9 cellular contexts compared by ENCODE assay signal in genomic region chrX:153494541-153495361, GRCh38. TPM values are rescaled to one million over a fixed set of nuclear protein-coding genes. Genes with fewer than 3 reads are reported as not detected.
DNase-seq lines count a peak whose midpoint lies in the region; ATAC-seq and TF ChIP-seq lines count a peak whose summit lies in the region.
"Had no signal": no experiment of that assay in that cellular context is flagged by ENCODE, and none has a peak within 500 bp of the region (broad histone marks: within the 10 kb centered on the region; RNA-seq: fewer than 3 reads in every experiment).

Gene BGN (plus strand): TSS chrX:153494980. CDS start chrX:153504632, 9,652 bp downstream.

- no peaks in the 10 kb centered on the region for H3K36me3 Mint-ChIP-seq in nephron progenitor cell (ENCODE audit: low read depth)

- H3K4me3 ChIP-seq in PC-3 (ENCODE audit: low read length), result no peak within 1 kb of the TSS

- ATAC-seq in PC-3 (peak; percentile 37), GM18868 (IDR thresholded peaks at IDR 0.05; ENCODE audit: unreplicated experiment) (no peak)

- intact Hi-C loops in PC-3 (cut with micrococcal nuclease), result no loop called here

- no peaks in the 10 kb centered on the region for H3K9me3 ChIP-seq in PC-3 (ENCODE audit: low read length)

- TF ChIP-seq CTCF in PC-3 (conservative IDR thresholded peaks at IDR 0.05; ENCODE audit: low read depth, low read length), result 0 out of 2 replicates have a peak, but pooled peaks have one; percentile 9
- TF ChIP-seq CTCF in nephron progenitor cell (IDR thresholded peaks at IDR 0.05), result peak; percentile 22

- no peak within 1 kb of the TSS for H3K4me2 ChIP-seq in PC-3 (ENCODE audit: low read length)

- no peak within 1 kb of the TSS for H3K27ac ChIP-seq in PC-3 (ENCODE audit: low read length)

- H3K4me1 ChIP-seq in PC-3 (ENCODE audit: insufficient read depth, low read length), result no peaks in the 10 kb centered on the region

- no TSS peak for BruUV-seq in PC-3 (replicated peaks; lab: Mats Ljungman, UMichigan)

- no peak within 1 kb of the TSS for H2AFZ ChIP-seq in PC-3 (ENCODE audit: low read length)

- no peak within 1 kb of the TSS for H3K9ac ChIP-seq in PC-3 (ENCODE audit: low read length)

- no peaks in the 10 kb centered on the region for H4K20me1 ChIP-seq in PC-3 (ENCODE audit: low read length)

- peak within 1 kb of the TSS; percentile 66 for H3K4me3 Mint-ChIP-seq in nephron progenitor cell
- H3K4me3 Mint-ChIP-seq: central memory CD8-positive, alpha-beta T cell had no signal

- no peaks in the 10 kb centered on the region for H3K36me3 ChIP-seq in PC-3 (ENCODE audit: low read depth, low read length)

- no peaks in the 10 kb centered on the region for H3K79me2 ChIP-seq in PC-3 (ENCODE audit: low read length)

- H3K27me3 Mint-ChIP-seq in nephron progenitor cell (ENCODE audit: low read depth, poor library complexity), result no peaks in the 10 kb centered on the region
- H3K27me3 Mint-ChIP-seq: central memory CD8-positive, alpha-beta T cell had no signal

- CTCF ChIA-PET in PC-3 (lab: Charles Lee), result no interaction called here

- peaks cover 14% of the 10 kb centered on the region for H3K27me3 ChIP-seq in PC-3 (ENCODE audit: low read length)

- H3K4me1 Mint-ChIP-seq in nephron progenitor cell, result peaks cover 38% of the 10 kb centered on the region
- H3K4me1 Mint-ChIP-seq: central memory CD8-positive, alpha-beta T cell had no signal

- POLR2A ChIA-PET in PC-3 (lab: Charles Lee; ENCODE audit: unreplicated experiment), result no interaction called here

- H3K9me2 ChIP-seq in PC-3 (replicated peaks; ENCODE audit: low read length), result no peaks in the 10 kb centered on the region

- peak; percentile 71 for DNase-seq in DMS 273 (lab: John Stamatoyannopoulos, UW; ENCODE audit: unreplicated experiment)
- no peak for DNase-seq in PC-3
- DNase-seq in fibroblast of peridontal ligament (ENCODE audit: extremely low read depth), result peak; percentile 23
- DNase-seq in nephron progenitor cell, result peak; percentile 58
- DNase-seq in SW 1271 (lab: John Stamatoyannopoulos, UW), result no peak
- DNase-seq in activated CD8-positive, alpha-beta memory T cell treated with anti-CD3 and anti-CD28 coated beads, Interleukin-2, amount 50 U/mL, for 4 hours, result no peak
- DNase-seq in NCI-H1930 (lab: John Stamatoyannopoulos, UW), result no peak

- H3K27ac Mint-ChIP-seq in nephron progenitor cell, result peak within 1 kb of the TSS; percentile 86

- no peaks in the 10 kb centered on the region for H3F3A ChIP-seq in PC-3 (ENCODE audit: low read length, unreplicated experiment)

- H3K9me3 Mint-ChIP-seq in nephron progenitor cell, result peaks cover 25% of the 10 kb centered on the region
- H3K9me3 Mint-ChIP-seq: central memory CD8-positive, alpha-beta T cell had no signal

RNA-seq across cellular contexts. Expression of gene BGN, which starts in this region (rescaled TPM):
- total RNA-seq in PC-3 (2014; rRNA removed), result not detected in 2 replicates

Comparison
In these comparisons a context has a peak if more than half of its experiments do, and no peak if none do; other contexts are left out.
1. Peak in ATAC-seq in PC-3; RNA of the gene not detected or under 1 TPM.
2. DNase-seq: peak in DMS 273 (single experiment), fibroblast of peridontal ligament (single experiment) and nephron progenitor cell (single experiment); none in PC-3 (single experiment), SW 1271 (0 of 2), activated CD8-positive, alpha-beta memory T cell treated with anti-CD3 and anti-CD28 coated beads, Interleukin-2, amount 50 U/mL, for 4 hours (single experiment) and NCI-H1930 (0 of 2).